10 cellular contexts compared by ENCODE assay signal in genomic region chr6:151380848-151381205, GRCh38. TPM values are rescaled to one million over a fixed set of nuclear protein-coding genes. Genes with fewer than 3 reads are reported as not detected.
DNase-seq lines count a peak whose midpoint lies in the region; ATAC-seq, FAIRE-seq and TF ChIP-seq lines count a peak whose summit lies in the region.
"Had no signal": no experiment of that assay in that cellular context is flagged by ENCODE, and none has a peak within 500 bp of the region (broad histone marks: within the 10 kb centered on the region; RNA-seq: fewer than 3 reads in every experiment).

No MANE protein-coding gene starts in this region.

- no peaks in the 10 kb centered on the region for H3K36me3 ChIP-seq in SK-N-SH (replicated peaks in 1 of 2; ENCODE audit: control insufficient read depth in 1 of 2, insufficient read depth in 2 of 2, low read length in 1 of 2)
- no peaks in the 10 kb centered on the region for H3K36me3 ChIP-seq in small intestine (ENCODE audit: control insufficient read depth in 2 of 2, insufficient read depth in 2 of 2, low read length in 2 of 2)

- FAIRE-seq in small intestine (lab: Jason Lieb, UNC), result no peak

- POLR2A ChIA-PET in SK-N-SH (lab: Yijun Ruan, JAX), result no interaction called here

- H3K4me1 Mint-ChIP-seq in dendritic cell treated with granulocyte-macrophage colony-stimulating factor and Interleukin-4, amounts not matched to agents 40 ng/mL and 50 ng/mL, for 4 days (ENCODE audit: low read depth), result peaks cover 42% of the 10 kb centered on the region

- no peaks in the 10 kb centered on the region for H3K27me3 ChIP-seq in SK-N-SH (ENCODE audit: insufficient read depth)
- no peaks in the 10 kb centered on the region for H3K27me3 ChIP-seq in small intestine (ENCODE audit: control insufficient read depth in 2 of 2, insufficient read depth in 2 of 2, low read length in 2 of 2)

- no peaks in the 10 kb centered on the region for H3K9me3 ChIP-seq in SK-N-SH
- no peaks in the 10 kb centered on the region for H3K9me3 ChIP-seq in small intestine (ENCODE audit: control insufficient read depth, low read depth)

- peak overlapping the region; percentile 85 for H3K27ac Mint-ChIP-seq in dendritic cell treated with granulocyte-macrophage colony-stimulating factor and Interleukin-4, amounts not matched to agents 40 ng/mL and 50 ng/mL, for 4 days

- no peak overlapping the region for H3K4me2 ChIP-seq in SK-N-SH

- H3K4me1 ChIP-seq in SK-N-SH (ENCODE audit: control insufficient read depth in 1 of 2, insufficient read depth in 2 of 2, low read depth in 1 of 2, low read length in 1 of 2), result peaks cover 0 to 3% of the 10 kb centered on the region in 2 experiments; a peak in 1 of 4 replicates
- H3K4me1 ChIP-seq in small intestine (ENCODE audit: control insufficient read depth in 2 of 2, insufficient read depth in 1 of 2, low read depth in 1 of 2, low read length in 1 of 2), result peaks cover 2 to 4% of the 10 kb centered on the region in 2 donors

- peaks cover 82% of the 10 kb centered on the region for H3K79me2 ChIP-seq in SK-N-SH (ENCODE audit: insufficient read depth)

- TF ChIP-seq CTCF in SK-N-SH (IDR thresholded peaks at IDR 0.05), result no peak

- CTCF ChIA-PET in SK-N-SH (lab: Yijun Ruan, JAX), result no interaction called here

- no peaks in the 10 kb centered on the region for H3K27me3 Mint-ChIP-seq in dendritic cell treated with granulocyte-macrophage colony-stimulating factor and Interleukin-4, amounts not matched to agents 40 ng/mL and 50 ng/mL, for 4 days

- H4K20me1 ChIP-seq in SK-N-SH (ENCODE audit: insufficient read depth), result no peaks in the 10 kb centered on the region

- 100% methylated on average over 1 of the region's 1 CpG for WGBS in SK-N-SH (ENCODE audit: low lambda C conversion rate)
- WGBS in small intestine, 3 donors, result 96 to 97% (median 96%) methylated on average over 1 of the region's 1 CpG

- no peak overlapping the region for H3K9ac ChIP-seq in SK-N-SH

- intact Hi-C loops in dendritic cell treated with granulocyte-macrophage colony-stimulating factor and Interleukin-4, amounts not matched to agents 40 ng/mL and 50 ng/mL, for 4 days (cut with micrococcal nuclease), result no loop called here

- H3K9me2 ChIP-seq in SK-N-SH, result no peaks in the 10 kb centered on the region

- no peak for TF ChIP-seq RAD21 in SK-N-SH (IDR thresholded peaks at IDR 0.05; ENCODE audit: low read length)

- H3K4me3 ChIP-seq in SK-N-SH (ENCODE audit: low read depth in 2 of 2, low read length in 1 of 2) (no peak overlapping the region), small intestine (ENCODE audit: low read depth in 1 of 2, low read length in 2 of 2) (no peak overlapping the region)

- peak; percentile 28; the same call in 1 of the 3 replicates for ATAC-seq in SK-N-SH treated with all-trans-retinoic acid at 6 μM for 48 hours
- peak; percentile 25 for ATAC-seq in HG03354 (IDR thresholded peaks at IDR 0.05; ENCODE audit: poor library complexity, severe bottlenecking, unreplicated experiment)

- peaks cover 17% of the 10 kb centered on the region for H3F3A ChIP-seq in SK-N-SH (replicated peaks; ENCODE audit: insufficient read depth)

- TF ChIP-seq EP300 in SK-N-SH (IDR thresholded peaks at IDR 0.05; ENCODE audit: borderline replicate concordance in 1 of 2, low read depth in 1 of 2, low read length in 1 of 2), result no peak

- H2AFZ ChIP-seq in SK-N-SH (ENCODE audit: low read depth), result no peak overlapping the region

- peak overlapping the region; percentile 69 for H3K4me3 Mint-ChIP-seq in dendritic cell treated with granulocyte-macrophage colony-stimulating factor and Interleukin-4, amounts not matched to agents 40 ng/mL and 50 ng/mL, for 4 days

- no peak overlapping the region for H3K27ac ChIP-seq in SK-N-SH (ENCODE audit: low read depth in 2 of 2, low read length in 1 of 2)
- H3K27ac ChIP-seq in small intestine (ENCODE audit: low read depth in 1 of 2, low read length in 1 of 2), result peak overlapping the region; percentile 39 to 74
- H3K27ac ChIP-seq: 22Rv1 had no signal

- DNase-seq in SK-N-SH (no peak), small intestine (no peak), ureter (ENCODE audit: low spot score) (no peak), hypothalamus (lab: John Stamatoyannopoulos, UW) (no peak), superior temporal gyrus (ENCODE audit: extremely low spot score) (no peak)
- DNase-seq: SW 1271 had no signal

- H3K36me3 Mint-ChIP-seq in dendritic cell treated with granulocyte-macrophage colony-stimulating factor and Interleukin-4, amounts not matched to agents 40 ng/mL and 50 ng/mL, for 4 days (ENCODE audit: low read depth), result peaks cover 17% of the 10 kb centered on the region

- H3K9me3 Mint-ChIP-seq in dendritic cell treated with granulocyte-macrophage colony-stimulating factor and Interleukin-4, amounts not matched to agents 40 ng/mL and 50 ng/mL, for 4 days, result no peaks in the 10 kb centered on the region

TF ChIP-seq in SK-N-SH treated with all-trans-retinoic acid at 6 μM for 48 hours, 23 proteins besides CTCF, POLR2A, EP300 and RAD21 (continues in another document):
- TF ChIP-seq CREB5 (CRISPR knock-in tag; IDR thresholded peaks at IDR 0.05; ENCODE audit: low read depth), result no peak
- TF ChIP-seq ZNF565 (CRISPR knock-in tag; conservative IDR thresholded peaks at IDR 0.05; ENCODE audit: low read depth), result no peak
- no peak for TF ChIP-seq BACH2 (CRISPR knock-in tag; IDR thresholded peaks at IDR 0.05; ENCODE audit: borderline replicate concordance)
- no peak for TF ChIP-seq CSDC2 (CRISPR knock-in tag; IDR thresholded peaks at IDR 0.05)

TF ChIP-seq in SK-N-SH, 30 proteins besides CTCF, POLR2A, EP300 and RAD21 (continues in another document):
- TF ChIP-seq JUND (IDR thresholded peaks at IDR 0.05) (no peak), MEF2A (IDR thresholded peaks at IDR 0.05; ENCODE audit: borderline replicate concordance, low read depth) (no peak), GABPA (IDR thresholded peaks at IDR 0.05; ENCODE audit: low read depth) (no peak), ZBTB33 (IDR thresholded peaks at IDR 0.05; ENCODE audit: borderline replicate concordance, low read depth) (no peak), GATA2 (CRISPR knock-in tag; IDR thresholded peaks at IDR 0.05) (no peak), MXI1 (IDR thresholded peaks at IDR 0.05; ENCODE audit: low read depth, low read length) (no peak), TEAD4 (IDR thresholded peaks at IDR 0.05; ENCODE audit: borderline replicate concordance, insufficient read depth) (no peak), RXRA (IDR thresholded peaks at IDR 0.05; ENCODE audit: borderline replicate concordance, low read depth) (no peak), CHD2 (IDR thresholded peaks at IDR 0.05; ENCODE audit: low read length, partially characterized antibody) (no peak), FOSL2 (IDR thresholded peaks at IDR 0.05; ENCODE audit: borderline replicate concordance, low read depth) (no peak), EZH2phosphoT487 (IDR thresholded peaks at IDR 0.05; ENCODE audit: borderline replicate concordance, low read depth) (no peak), TCF12 (IDR thresholded peaks at IDR 0.05) (no peak), RFX5 (IDR thresholded peaks at IDR 0.05; ENCODE audit: low read length) (no peak), NRF1 (IDR thresholded peaks at IDR 0.05; ENCODE audit: low read depth, low read length) (no peak), PBX3 (IDR thresholded peaks at IDR 0.05) (no peak), USF1 (IDR thresholded peaks at IDR 0.05; ENCODE audit: borderline replicate concordance, low read depth) (no peak), POLR2AphosphoS5 (IDR thresholded peaks at IDR 0.05; ENCODE audit: low read depth, low read length) (no peak), TAF1 (IDR thresholded peaks at IDR 0.05; ENCODE audit: borderline replicate concordance, low read depth, low read length) (no peak)

RNA-seq across cellular contexts. Expression of gene ZBTB2, which starts 10.5 kb away (rescaled TPM):
- polyA plus RNA-seq in SK-N-SH (2012; rRNA removed) (6.7 and 7.8 TPM in 2 replicates), small intestine (1 to 10 TPM; 7.1 to 8.7 (median 8.1) TPM)
- 6.2 and 7.0 TPM in 2 replicates for polyA plus RNA-seq in SK-N-SH (2012; cell fraction: cytosol; rRNA removed)
- polyA plus RNA-seq in SK-N-SH (2012; cell fraction: nucleus; rRNA removed), result 3.3 and 5.3 TPM in 2 replicates
- 16.6 TPM for total RNA-seq in ureter

Comparison
In these comparisons a context has a peak if more than half of its experiments do, and no peak if none do; other contexts are left out.
1. H3K27ac ChIP-seq: peak in small intestine (2 of 2); none in SK-N-SH (0 of 2).